Comparison of ENCODE assay signal across 8 cellular contexts in genomic region chr14:24052656-24053547, GRCh38. TPM values are rescaled to one million over a fixed set of nuclear protein-coding genes. Genes with fewer than 3 reads are reported as not detected.
A peak's percentile ranks its signal among the peaks of the same experiment; 100 is the strongest.
DNase-seq lines count a peak whose midpoint lies in the region; ATAC-seq and TF ChIP-seq lines count a peak whose summit lies in the region.

No MANE protein-coding gene starts in this region.

- H3K4me2 ChIP-seq in smooth muscle cell = peak overlapping the region; percentile 95

- no peak for TF ChIP-seq CTCF in smooth muscle cell (IDR thresholded peaks at IDR 0.05; ENCODE audit: borderline replicate concordance, insufficient read depth, poor library complexity, severe bottlenecking)

- peaks cover 21% of the 10 kb centered on the region for H3K27me3 ChIP-seq in smooth muscle cell (ENCODE audit: low read depth)

- H2AFZ ChIP-seq in smooth muscle cell (ENCODE audit: low read depth) = no peak overlapping the region

- H3K36me3 ChIP-seq in smooth muscle cell (ENCODE audit: low read depth) = no peaks in the 10 kb centered on the region

- H3K9me3 ChIP-seq in smooth muscle cell (replicated peaks; ENCODE audit: low read depth) = no peaks in the 10 kb centered on the region

- no peaks in the 10 kb centered on the region for H3K79me2 ChIP-seq in smooth muscle cell (ENCODE audit: low read depth)

- H3K4me3 ChIP-seq in smooth muscle cell = peak overlapping the region; percentile 62

- DNase-seq in G401 (ENCODE audit: low spot score) (peak; percentile 12), smooth muscle cell (lab: John Stamatoyannopoulos, UW; ENCODE audit: unreplicated experiment) (no peak), germinal center (ENCODE audit: low spot score) (no peak), NCI-H2227 treated with DMSO at 0.1 percent for 48 hours (lab: John Stamatoyannopoulos, UW) (no peak)
- peak; percentile 33 to 53 for DNase-seq in activated CD4-positive, alpha-beta T cell treated with anti-CD3 and anti-CD28 coated beads for 24 hours (ENCODE audit: low read depth in 2 of 2)

- H3F3A ChIP-seq in smooth muscle cell (ENCODE audit: low read depth) = no peaks in the 10 kb centered on the region

- H3K27ac ChIP-seq in smooth muscle cell (ENCODE audit: low read depth) = no peak overlapping the region

- 78% methylated on average over 19 of the region's 20 CpGs for WGBS in smooth muscle cell (ENCODE audit: low lambda C conversion rate)

- no peak overlapping the region for H3K9ac ChIP-seq in smooth muscle cell (ENCODE audit: low read depth)

- H3K4me1 ChIP-seq in smooth muscle cell (ENCODE audit: low read depth) = no peaks in the 10 kb centered on the region

- H4K20me1 ChIP-seq in smooth muscle cell (ENCODE audit: low read depth) = no peaks in the 10 kb centered on the region

- ATAC-seq in esophagus mucosa = peak; percentile 62
- ATAC-seq in HG03520 (IDR thresholded peaks at IDR 0.05; ENCODE audit: unreplicated experiment) = no peak
- no peak for ATAC-seq in GM19328 (IDR thresholded peaks at IDR 0.05; ENCODE audit: unreplicated experiment)

- in situ Hi-C loops in G401 (cut with HindIII; ENCODE audit: low sequenced_read_pairs) = no loop called here

RNA-seq across cellular contexts. Expression of gene CARMIL3, which starts 1.1 kb away (rescaled TPM):
- total RNA-seq in G401 (2014; rRNA removed; shearing (Covaris generic)) = 0.74 and 1.6 TPM in 2 replicates
- total RNA-seq in esophagus mucosa (0.48 TPM), smooth muscle cell (0.04 TPM in 1 of 2 replicates, not detected in the other)
- 0.11 TPM in 1 of 2 replicates, not detected in the other for polyA plus RNA-seq in smooth muscle cell

RNA-seq across cellular contexts. Expression of gene CPNE6, which starts 18.5 kb away (rescaled TPM):
- total RNA-seq in G401 (2014; rRNA removed; shearing (Covaris generic)) = not detected in 2 replicates
- total RNA-seq in esophagus mucosa = not detected
- total RNA-seq in smooth muscle cell = not detected in 2 replicates
- not detected in 2 replicates for polyA plus RNA-seq in smooth muscle cell

RNA-seq across cellular contexts. Expression of gene PCK2, which starts 41.2 kb away (rescaled TPM):
- 64.7 and 86.2 TPM in 2 replicates for total RNA-seq in G401 (2014; rRNA removed; shearing (Covaris generic))
- 44.4 TPM for total RNA-seq in esophagus mucosa
- total RNA-seq in smooth muscle cell = 21.5 and 25.6 TPM in 2 replicates
- polyA plus RNA-seq in smooth muscle cell = 40.4 and 46.1 TPM in 2 replicates

Comparison
In these comparisons a context has a peak if more than half of its experiments do, and no peak if none do; other contexts are left out.
1. DNase-seq: peak in G401 (single experiment) and activated CD4-positive, alpha-beta T cell treated with anti-CD3 and anti-CD28 coated beads for 24 hours (2 of 2); none in smooth muscle cell (single experiment), germinal center (single experiment) and NCI-H2227 treated with DMSO at 0.1 percent for 48 hours (single experiment).